ENCODE assay signal across 20 cellular contexts in the genomic region with DNA sequence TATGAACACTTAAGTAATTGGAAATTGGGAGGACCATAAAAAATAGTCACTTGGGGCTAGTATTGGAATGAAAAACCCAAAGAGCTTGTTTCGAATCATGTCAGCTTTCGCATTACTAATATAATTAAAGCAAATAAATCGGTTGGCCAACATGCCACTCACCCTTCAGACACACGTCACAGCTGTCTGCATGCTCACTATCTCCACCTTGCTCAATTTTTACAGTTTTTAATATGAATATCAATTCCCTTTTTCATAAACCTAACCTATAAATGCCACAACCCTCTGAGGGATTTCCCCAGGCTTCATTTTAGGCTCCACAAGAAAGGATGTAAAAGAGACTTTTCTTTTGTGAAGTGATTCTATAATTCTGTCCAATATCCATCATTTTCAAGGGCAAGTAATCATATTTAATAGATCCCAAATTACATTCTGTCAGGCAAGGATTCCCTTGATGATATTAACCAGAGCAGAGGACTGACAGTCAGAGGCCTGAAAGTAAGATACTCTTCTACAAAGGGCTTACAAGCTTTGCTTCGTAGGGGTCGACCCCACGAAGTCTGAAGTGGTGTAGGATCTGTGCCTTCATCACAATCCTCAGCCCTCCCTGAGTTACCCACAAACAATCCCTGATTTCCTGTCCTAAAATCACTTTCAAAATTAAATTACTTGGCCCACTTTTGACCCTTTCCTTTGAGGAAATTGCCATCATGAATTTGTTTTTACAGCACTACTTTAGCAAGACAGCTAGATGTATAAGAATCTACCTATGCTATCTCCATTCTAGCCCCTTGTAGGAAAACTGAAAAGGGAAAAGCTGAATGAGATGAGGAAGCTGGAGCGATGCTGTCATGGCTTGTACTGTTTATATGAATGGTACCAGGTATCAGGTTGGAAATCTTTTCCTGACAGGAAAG. TPM values are rescaled to one million over a fixed set of nuclear protein-coding genes. Genes with fewer than 3 reads are reported as not detected.
"Had no signal": no experiment of that assay in that cellular context is flagged by ENCODE, and none has a peak within 500 bp of the region (broad histone marks: within the 10 kb centered on the region; RNA-seq: fewer than 3 reads in every experiment).

No MANE protein-coding gene starts in this region.

- ATAC-seq: left lobe of liver; natural killer cell; stimulated activated naive CD8-positive, alpha-beta T cell treated with anti-CD3 and anti-CD28 coated beads, Interleukin-15, Interleukin-2, amounts not matched to agents 100 U/mL and 50 U/mL, for 24 hours had no signal

- H3K4me3 Mint-ChIP-seq: activated naive CD8-positive, alpha-beta T cell treated with anti-CD3 and anti-CD28 coated beads, Interleukin-2, amount 10 ng/mL, durations not matched to agents 7 days and 5 days; activated T-helper 1 cell treated with anti-CD3 and anti-CD28 coated beads, Interleukin-12 subunit alpha, Interleukin-12 subunit beta, Interleukin-2, Interleukin-4 antibody, amounts not matched to agents 30 ng/mL and 10 ng/mL and 1 ng/mL, durations not matched to agents 14 hours and 24 hours and 36 hours; natural killer cell had no signal

- H3K4me3 ChIP-seq: right atrium auricular region had no signal

- H3K27me3 Mint-ChIP-seq: activated naive CD8-positive, alpha-beta T cell treated with anti-CD3 and anti-CD28 coated beads, Interleukin-2, amount 10 ng/mL, durations not matched to agents 7 days and 5 days had no signal

- H3K27me3 ChIP-seq: right atrium auricular region had no signal

- DNase-seq: activated CD4-positive, alpha-beta T cell treated with anti-CD3 and anti-CD28 coated beads, Interleukin-2, amount 50 U/mL, for 1 hour; activated CD4-positive, CD25-positive, alpha-beta regulatory T cell; activated naive CD8-positive, alpha-beta T cell treated with anti-CD3 and anti-CD28 coated beads, Interleukin-2, amount 10 ng/mL, durations not matched to agents 7 days and 5 days; aorta; cerebellar nuclear complex; effector CD8-positive, alpha-beta T cell; foreskin fibroblast; hippocampal formation; natural killer cell; occipital lobe; stimulated activated CD4-positive, alpha-beta T cell treated with anti-CD3 and anti-CD28 coated beads, Interleukin-15, amount 100 ng/mL, for 24 hours; stimulated activated CD4-positive, alpha-beta T cell treated with anti-CD3 and anti-CD28 coated beads, Interleukin-4, amount 100 ng/mL, for 24 hours; stimulated activated naive CD8-positive, alpha-beta T cell treated with anti-CD3 and anti-CD28 coated beads, Interleukin-15, Interleukin-2, amounts not matched to agents 100 U/mL and 50 U/mL, for 24 hours; trophoblast cell had no signal

- FAIRE-seq: keratinocyte had no signal

- H3K4me1 Mint-ChIP-seq: activated naive CD8-positive, alpha-beta T cell treated with anti-CD3 and anti-CD28 coated beads, Interleukin-2, amount 10 ng/mL, durations not matched to agents 7 days and 5 days; natural killer cell had no signal

- H3K4me1 ChIP-seq: right atrium auricular region had no signal

- H3K36me3 Mint-ChIP-seq: activated naive CD8-positive, alpha-beta T cell treated with anti-CD3 and anti-CD28 coated beads, Interleukin-2, amount 10 ng/mL, durations not matched to agents 7 days and 5 days; natural killer cell had no signal

- H3K36me3 ChIP-seq: right atrium auricular region had no signal

- H3K9me3 Mint-ChIP-seq: activated naive CD8-positive, alpha-beta T cell treated with anti-CD3 and anti-CD28 coated beads, Interleukin-2, amount 10 ng/mL, durations not matched to agents 7 days and 5 days; activated T-helper 1 cell treated with anti-CD3 and anti-CD28 coated beads, Interleukin-12 subunit alpha, Interleukin-12 subunit beta, Interleukin-2, Interleukin-4 antibody, amounts not matched to agents 30 ng/mL and 10 ng/mL and 1 ng/mL, durations not matched to agents 14 hours and 24 hours and 36 hours; natural killer cell had no signal

- H3K27ac Mint-ChIP-seq: activated naive CD8-positive, alpha-beta T cell treated with anti-CD3 and anti-CD28 coated beads, Interleukin-2, amount 10 ng/mL, durations not matched to agents 7 days and 5 days; activated T-helper 1 cell treated with anti-CD3 and anti-CD28 coated beads, Interleukin-12 subunit alpha, Interleukin-12 subunit beta, Interleukin-2, Interleukin-4 antibody, amounts not matched to agents 30 ng/mL and 10 ng/mL and 1 ng/mL, durations not matched to agents 14 hours and 24 hours and 36 hours; natural killer cell had no signal

- H3K27ac ChIP-seq: right atrium auricular region had no signal

- H3K9me3 ChIP-seq: right atrium auricular region had no signal

RNA-seq across cellular contexts. Expression of gene NANOGP8, which starts 44.5 kb away (rescaled TPM):
- total RNA-seq: activated CD8-positive, alpha-beta memory T cell treated with anti-CD3 and anti-CD28 coated beads for 36 hours; activated naive CD8-positive, alpha-beta T cell treated with anti-CD3 and anti-CD28 coated beads, Interleukin-2, amount 10 ng/mL, durations not matched to agents 7 days and 5 days; activated T-helper 1 cell treated with anti-CD3 and anti-CD28 coated beads, Interleukin-12 subunit alpha, Interleukin-12 subunit beta, Interleukin-2, Interleukin-4 antibody, amounts not matched to agents 30 ng/mL and 10 ng/mL and 1 ng/mL, durations not matched to agents 14 hours and 24 hours and 36 hours; natural killer cell; occipital lobe; skeletal muscle tissue had no signal
- polyA plus RNA-seq: aorta, keratinocyte had no signal
